Comparison of ENCODE assay signal across 8 cellular contexts in genomic region chr2:177263451-177264208, GRCh38. TPM values are rescaled to one million over a fixed set of nuclear protein-coding genes. Genes with fewer than 3 reads are reported as not detected.
DNase-seq lines count a peak whose midpoint lies in the region; ATAC-seq and TF ChIP-seq lines count a peak whose summit lies in the region.

No MANE protein-coding gene starts in this region.

- peak overlapping the region; percentile 100 for H3K27ac ChIP-seq in left lung

- TF ChIP-seq CTCF in CD14-positive monocyte (IDR thresholded peaks at IDR 0.05) = peak; percentile 91
- peak; percentile 58 to 87 for TF ChIP-seq CTCF in left lung (IDR thresholded peaks at IDR 0.05)

- no peaks in the 10 kb centered on the region for H3K9me3 ChIP-seq in left lung

- peak; percentile 96 for DNase-seq in CD14-positive monocyte (ENCODE audit: low spot score)
- DNase-seq in NCI-H526 (lab: John Stamatoyannopoulos, UW) = peak; percentile 89 to 99
- DNase-seq in activated CD4-positive, alpha-beta T cell treated with anti-CD3 and anti-CD28 coated beads, Interleukin-2, amount 10 ng/mL, durations not matched to agents 7 days and 5 days = peak; percentile 93
- peak; percentile 57 for DNase-seq in cortex of kidney (lab: John Stamatoyannopoulos, UW)
- DNase-seq in left lung = peak; percentile 98 to 99
- DNase-seq in stimulated activated CD4-positive, alpha-beta T cell treated with anti-CD3 and anti-CD28 coated beads, Interleukin-2, amount 100 ng/mL, for 4 hours (ENCODE audit: low read depth) = peak; percentile 83

- CTCF ChIA-PET in activated CD4-positive, alpha-beta T cell treated with anti-CD3 and anti-CD28 coated beads, Interleukin-2, amount 10 ng/mL, durations not matched to agents 7 days and 5 days (lab: Charles Lee) = interaction anchor here (0.6 to 7.3 kb wide), 28 partner anchors 9 to 153 kb away, joined by 3 to 74 read pairs (median 6); partner anchors contain the start of gene HNRNPA3

- POLR2A ChIA-PET in activated CD4-positive, alpha-beta T cell treated with anti-CD3 and anti-CD28 coated beads, Interleukin-2, amount 10 ng/mL, durations not matched to agents 7 days and 5 days (lab: Charles Lee) = interaction anchor here (0.6 to 3.1 kb wide), 7 partner anchors 9 to 341 kb away, joined by 3 to 15 read pairs (median 7); partner anchors contain the start of gene HNRNPA3

- peaks cover 22 to 56% of the 10 kb centered on the region in 2 donors for H3K4me1 ChIP-seq in left lung

- peaks cover 63% of the 10 kb centered on the region for H3K4me1 Mint-ChIP-seq in CD14-positive monocyte
- peaks cover 57% of the 10 kb centered on the region for H3K4me1 Mint-ChIP-seq in activated CD4-positive, alpha-beta T cell treated with anti-CD3 and anti-CD28 coated beads, Interleukin-2, amount 10 ng/mL, durations not matched to agents 7 days and 5 days

- H3K4me3 ChIP-seq in left lung = peak overlapping the region; percentile 94

- no peaks in the 10 kb centered on the region for H3K27me3 Mint-ChIP-seq in CD14-positive monocyte (ENCODE audit: low read depth in 3 of 3)
- H3K27me3 Mint-ChIP-seq in activated CD4-positive, alpha-beta T cell treated with anti-CD3 and anti-CD28 coated beads, Interleukin-2, amount 10 ng/mL, durations not matched to agents 7 days and 5 days = no peaks in the 10 kb centered on the region

- peaks cover 0 to 11% of the 10 kb centered on the region in 2 donors for H3K36me3 Mint-ChIP-seq in CD14-positive monocyte
- H3K36me3 Mint-ChIP-seq in activated CD4-positive, alpha-beta T cell treated with anti-CD3 and anti-CD28 coated beads, Interleukin-2, amount 10 ng/mL, durations not matched to agents 7 days and 5 days (ENCODE audit: low read depth) = peaks cover 47% of the 10 kb centered on the region

- no peaks in the 10 kb centered on the region for H3K27me3 ChIP-seq in left lung

- peak overlapping the region; percentile 91 to 100 (median 94) for H3K27ac Mint-ChIP-seq in CD14-positive monocyte
- H3K27ac Mint-ChIP-seq in activated CD4-positive, alpha-beta T cell treated with anti-CD3 and anti-CD28 coated beads, Interleukin-2, amount 10 ng/mL, durations not matched to agents 7 days and 5 days = peak overlapping the region; percentile 97

- H3K9me3 Mint-ChIP-seq in CD14-positive monocyte = no peaks in the 10 kb centered on the region
- peaks cover 3% of the 10 kb centered on the region for H3K9me3 Mint-ChIP-seq in activated CD4-positive, alpha-beta T cell treated with anti-CD3 and anti-CD28 coated beads, Interleukin-2, amount 10 ng/mL, durations not matched to agents 7 days and 5 days

- ATAC-seq in GM19328 (IDR thresholded peaks at IDR 0.05; ENCODE audit: unreplicated experiment) (peak; percentile 46), HG03469 (IDR thresholded peaks at IDR 0.05; ENCODE audit: unreplicated experiment) (peak; percentile 38), left lung (peak; percentile 80)

- intact Hi-C loops in CD14-positive monocyte (cut with micrococcal nuclease) = loop anchor here (2.0 to 10.0 kb wide), 8 partner anchors 36 to 154 kb away; partner anchors contain the start of genes AGPS (in 1 of the 2) and HNRNPA3 (in 1 of the 2)
- intact Hi-C loops in left lung (cut with DNase I) = loop anchor here in 1 of 2 donors (5.0 to 10.0 kb wide), 2 partner anchors 51 to 99 kb away; partner anchors contain the start of gene HNRNPA3

- no peaks in the 10 kb centered on the region for H3K36me3 ChIP-seq in left lung

- H3K4me3 Mint-ChIP-seq in CD14-positive monocyte = peak overlapping the region; percentile 89 to 92
- H3K4me3 Mint-ChIP-seq in activated CD4-positive, alpha-beta T cell treated with anti-CD3 and anti-CD28 coated beads, Interleukin-2, amount 10 ng/mL, durations not matched to agents 7 days and 5 days = peak overlapping the region; percentile 91

RNA-seq across cellular contexts. Expression of gene NFE2L2, which starts 0.9 kb away (rescaled TPM):
- polyA plus RNA-seq in CD14-positive monocyte = 10 to 100 TPM; 38.7 to 51.6 TPM
- 10 to 100 TPM; 65.6 to 82.0 TPM for total RNA-seq in activated CD4-positive, alpha-beta T cell treated with anti-CD3 and anti-CD28 coated beads, Interleukin-2, amount 10 ng/mL, durations not matched to agents 7 days and 5 days
- total RNA-seq in left lung = 100 to 1,000 TPM in 1 of 2 donors, 10 to 100 TPM in 1; 98.4 to 104 TPM

RNA-seq across cellular contexts. Expression of gene HNRNPA3, which starts 51.0 kb away (rescaled TPM):
- 10 to 100 TPM; 26.5 to 43.0 TPM for polyA plus RNA-seq in CD14-positive monocyte
- 100 to 1,000 TPM; 312 to 318 TPM for total RNA-seq in activated CD4-positive, alpha-beta T cell treated with anti-CD3 and anti-CD28 coated beads, Interleukin-2, amount 10 ng/mL, durations not matched to agents 7 days and 5 days
- 100 to 1,000 TPM; 151 to 180 TPM for total RNA-seq in left lung

Comparison
In these comparisons a context has a peak if more than half of its experiments do, and no peak if none do; other contexts are left out.
1. Peak in every context shown above with its lines: DNase-seq, ATAC-seq, H3K4me3 ChIP-seq and H3K27ac ChIP-seq.